8 cellular contexts compared by ENCODE assay signal in the genomic region with DNA sequence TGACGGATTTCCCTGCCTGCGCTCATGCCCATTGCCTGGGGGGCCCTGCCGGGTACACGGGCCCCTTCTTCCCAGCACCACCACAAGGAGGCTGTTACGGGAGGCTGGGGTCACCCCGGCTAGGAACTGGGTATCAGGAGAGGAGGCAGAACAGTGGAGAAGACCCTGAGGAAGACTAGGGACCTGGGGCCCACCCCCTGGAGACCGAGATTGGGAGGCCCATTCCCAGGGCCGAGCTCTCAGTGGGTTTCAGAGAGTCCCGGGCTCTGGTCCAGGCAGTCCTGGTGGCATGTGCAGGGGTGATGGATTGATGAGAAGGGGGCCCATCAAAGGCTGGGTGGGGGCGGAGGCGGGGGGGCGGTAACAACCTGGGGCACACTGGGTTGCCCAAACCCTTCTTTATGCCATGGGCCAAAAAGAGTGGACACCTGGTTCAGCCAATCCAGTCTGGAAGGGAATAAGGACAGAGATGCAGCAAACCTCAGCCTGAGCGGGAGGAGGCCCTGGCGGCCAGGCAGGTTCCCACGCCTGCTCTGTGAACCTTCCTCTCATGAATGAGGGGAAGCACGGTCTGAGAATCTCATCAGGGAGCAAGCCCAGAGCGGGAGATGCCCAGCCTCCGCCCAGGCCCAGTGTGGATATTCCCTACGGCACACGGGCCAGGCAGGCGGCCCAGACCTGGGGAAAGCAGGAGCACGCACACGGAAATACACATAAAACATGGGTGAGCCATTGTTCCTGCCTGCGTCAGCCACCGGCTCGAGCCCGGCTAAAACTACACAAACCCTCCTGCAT. TPM values are rescaled to one million over a fixed set of nuclear protein-coding genes. Genes with fewer than 3 reads are reported as not detected.
A peak's percentile ranks its signal among the peaks of the same experiment; 100 is the strongest.
DNase-seq lines count a peak whose midpoint lies in the region; ATAC-seq and TF ChIP-seq lines count a peak whose summit lies in the region.

No MANE protein-coding gene starts in this region.

- no TSS peak for BruUV-seq in Panc1 (replicated peaks; lab: Mats Ljungman, UMichigan)

- CTCF ChIA-PET in CD8-positive, alpha-beta memory T cell (lab: Charles Lee): interaction anchor here (1.0 to 1.4 kb wide), 3 partner anchors 9 to 11 kb away, joined by 3 to 4 read pairs (median 3); no protein-coding TSS in a partner anchor
- CTCF ChIA-PET in Panc1 (lab: Charles Lee): interaction anchor here (0.7 to 1.5 kb wide), 2 partner anchors 10 to 855 kb away, joined by 4 to 5 read pairs; no protein-coding TSS in a partner anchor

- ATAC-seq in Panc1 (no peak), HG03521 (IDR thresholded peaks at IDR 0.05; ENCODE audit: unreplicated experiment) (no peak), GM19467 (IDR thresholded peaks at IDR 0.05; ENCODE audit: unreplicated experiment) (no peak)

- POLR2A ChIA-PET in CD8-positive, alpha-beta memory T cell (lab: Charles Lee): no interaction called here
- POLR2A ChIA-PET in Panc1 (lab: Charles Lee): interaction anchor here (0.5 kb wide), 1 partner anchor 63 kb away, joined by 4 read pairs; no protein-coding TSS in a partner anchor

- peak overlapping the region; percentile 55 to 87 (median 69) for H3K4me3 Mint-ChIP-seq in CD8-positive, alpha-beta memory T cell

- TF ChIP-seq POLR2A in esophagus squamous epithelium (IDR thresholded peaks at IDR 0.05): no peak
- TF ChIP-seq POLR2A in ovary (IDR thresholded peaks at IDR 0.05): no peak

- DNase-seq in CD8-positive, alpha-beta memory T cell: no peak
- DNase-seq in Panc1 (ENCODE audit: low read depth, low spot score) (no peak), esophagus squamous epithelium (lab: John Stamatoyannopoulos, UW) (no peak), ovary (peak in 3 of 5 donors; percentile 11 to 39 (median 30)), hippocampal formation (lab: John Stamatoyannopoulos, UW) (no peak), T1000 (lab: John Stamatoyannopoulos, UW) (no peak)

- H3K36me3 ChIP-seq in CD8-positive, alpha-beta memory T cell (ENCODE audit: insufficient read depth, low read length): no peaks in the 10 kb centered on the region
- H3K36me3 ChIP-seq in Panc1 (ENCODE audit: control insufficient read depth, insufficient read depth, low read length) (no peaks in the 10 kb centered on the region), esophagus squamous epithelium (no peaks in the 10 kb centered on the region), ovary (no peaks in the 10 kb centered on the region)

- intact Hi-C loops in Panc1 (cut with micrococcal nuclease; ENCODE audit: unreplicated experiment) (no loop called here), esophagus squamous epithelium (cut with DNase I) (no loop called here), ovary (cut with DNase I) (loop anchor here in 1 of 4 donors (10.0 kb wide), 1 partner anchor 66 kb away; a partner anchor contains a TSS)

- H3K9me3 ChIP-seq in CD8-positive, alpha-beta memory T cell (ENCODE audit: low read length): no peaks in the 10 kb centered on the region
- H3K9me3 ChIP-seq in Panc1 (ENCODE audit: control insufficient read depth, insufficient read depth, low read depth, low read length) (no peaks in the 10 kb centered on the region), esophagus squamous epithelium (no peaks in the 10 kb centered on the region), ovary (no peaks in the 10 kb centered on the region)

- H3K36me3 Mint-ChIP-seq in CD8-positive, alpha-beta memory T cell: no peaks in the 10 kb centered on the region

- no peak overlapping the region for H3K27ac Mint-ChIP-seq in CD8-positive, alpha-beta memory T cell

- H3K4me3 ChIP-seq in CD8-positive, alpha-beta memory T cell (ENCODE audit: low read length): no peak overlapping the region
- H3K4me3 ChIP-seq in Panc1 (ENCODE audit: low read depth in 2 of 2, low read length in 2 of 2): peak overlapping the region; percentile 57 to 60
- H3K4me3 ChIP-seq in esophagus squamous epithelium: peak overlapping the region; percentile 51 to 98 (median 82)
- peak overlapping the region; percentile 44 for H3K4me3 ChIP-seq in ovary

- no peaks in the 10 kb centered on the region for H3K27me3 ChIP-seq in CD8-positive, alpha-beta memory T cell (ENCODE audit: insufficient read depth, low read length, poor library complexity, severe bottlenecking)
- H3K27me3 ChIP-seq in Panc1 (ENCODE audit: control insufficient read depth, insufficient read depth, low read length): no peaks in the 10 kb centered on the region
- H3K27me3 ChIP-seq in esophagus squamous epithelium: peaks cover 0 to 10% (median 0%) of the 10 kb centered on the region in 4 donors
- no peaks in the 10 kb centered on the region for H3K27me3 ChIP-seq in ovary

- 73 to 89% methylated on average over 7 to 9 of the region's 27 CpGs for WGBS in esophagus squamous epithelium, 2 donors
- WGBS in ovary, 3 donors: 67 to 75% (median 74%) methylated on average over 26 to 27 of the region's 27 CpGs

- H3K9me3 Mint-ChIP-seq in CD8-positive, alpha-beta memory T cell: no peaks in the 10 kb centered on the region

- TF ChIP-seq CTCF in Panc1 (IDR thresholded peaks at IDR 0.05) (0 out of 2 replicates have a peak, but pooled peaks have one; percentile 5), esophagus squamous epithelium (IDR thresholded peaks at IDR 0.05) (no peak), ovary (IDR thresholded peaks at IDR 0.05) (no peak)

- peaks cover 14% of the 10 kb centered on the region for H3K4me1 ChIP-seq in CD8-positive, alpha-beta memory T cell (ENCODE audit: insufficient read depth, low read length)
- no peaks in the 10 kb centered on the region for H3K4me1 ChIP-seq in Panc1 (ENCODE audit: control insufficient read depth, insufficient read depth, low read length)
- peaks cover 13 to 51% (median 41%) of the 10 kb centered on the region in 3 donors for H3K4me1 ChIP-seq in esophagus squamous epithelium
- H3K4me1 ChIP-seq in ovary (ENCODE audit: insufficient read depth): peaks cover 7% of the 10 kb centered on the region

- in situ Hi-C loops in Panc1 (cut with HindIII; ENCODE audit: low pct_unique_long_range_greater_than_20kb, low sequenced_read_pairs): no loop called here

- H3K27ac ChIP-seq in CD8-positive, alpha-beta memory T cell (ENCODE audit: low read depth, low read length): peak overlapping the region; percentile 38
- H3K27ac ChIP-seq in Panc1 (ENCODE audit: low read length): peak overlapping the region; percentile 48; the same call in 1 of the 2 replicates
- H3K27ac ChIP-seq in esophagus squamous epithelium: peak overlapping the region; percentile 81 to 94 (median 92)
- peak overlapping the region; percentile 8 to 73 for H3K27ac ChIP-seq in ovary

- H3K4me1 Mint-ChIP-seq in CD8-positive, alpha-beta memory T cell: peaks cover 3 to 17% (median 16%) of the 10 kb centered on the region in 3 donors

- peaks cover 12 to 40% of the 10 kb centered on the region in 2 donors for H3K27me3 Mint-ChIP-seq in CD8-positive, alpha-beta memory T cell

- TF ChIP-seq EP300 in ovary (IDR thresholded peaks at IDR 0.05): no peak

RNA-seq across cellular contexts. Expression of a gene that starts 0.8 kb away (rescaled TPM):
- 1 to 10 TPM; 7.2 to 7.9 TPM for total RNA-seq in CD8-positive, alpha-beta memory T cell
- polyA plus RNA-seq in CD8-positive, alpha-beta memory T cell: not detected
- 25.1 TPM for total RNA-seq in Panc1 (2021; ENCODE audit: unreplicated experiment)
- polyA plus RNA-seq in Panc1 (2012; ENCODE audit: insufficient read length): 40.6 TPM
- 10 to 100 TPM; 14.7 to 22.2 (median 16.7) TPM for total RNA-seq in esophagus squamous epithelium
- total RNA-seq in ovary: 10 to 100 TPM in 5 of 7 donors, 1 to 10 TPM in 2; 3.9 to 36.9 (median 15.4) TPM
- polyA plus RNA-seq in ovary: 10 to 100 TPM in 1 of 2 donors, 1 to 10 TPM in 1; 4.6 to 25.8 TPM

RNA-seq across cellular contexts. Expression of a gene that starts 29.1 kb away (rescaled TPM):
- total RNA-seq in CD8-positive, alpha-beta memory T cell: 1 to 10 TPM in 1 of 2 experiments, under 1 TPM in 1; 0.39 to 1.4 TPM
- polyA plus RNA-seq in CD8-positive, alpha-beta memory T cell: not detected
- 9.9 TPM for total RNA-seq in Panc1 (2021; ENCODE audit: unreplicated experiment)
- 30.6 TPM for polyA plus RNA-seq in Panc1 (2012; ENCODE audit: insufficient read length)
- total RNA-seq in esophagus squamous epithelium: 10 to 100 TPM; 16.5 to 79.2 (median 47.7) TPM
- 10 to 100 TPM; 17.9 to 63.4 (median 45.4) TPM for total RNA-seq in ovary
- 10 to 100 TPM in 1 of 2 donors, 1 to 10 TPM in 1; 3.4 to 25.9 TPM for polyA plus RNA-seq in ovary

Comparison
In these comparisons a context has a peak if more than half of its experiments do, and no peak if none do; other contexts are left out.
1. DNase-seq: peak in ovary (3 of 5); none in CD8-positive, alpha-beta memory T cell (0 of 5), Panc1 (single experiment), esophagus squamous epithelium (single experiment), hippocampal formation (0 of 2) and T1000 (single experiment).
2. H3K27ac ChIP-seq: peak in every context shown above with its lines; median percentile 92 in esophagus squamous epithelium; 48 in Panc1; 40 in ovary; 38 in CD8-positive, alpha-beta memory T cell.